Comparison of ENCODE assay signal across 1 cellular context in the genomic region with DNA sequence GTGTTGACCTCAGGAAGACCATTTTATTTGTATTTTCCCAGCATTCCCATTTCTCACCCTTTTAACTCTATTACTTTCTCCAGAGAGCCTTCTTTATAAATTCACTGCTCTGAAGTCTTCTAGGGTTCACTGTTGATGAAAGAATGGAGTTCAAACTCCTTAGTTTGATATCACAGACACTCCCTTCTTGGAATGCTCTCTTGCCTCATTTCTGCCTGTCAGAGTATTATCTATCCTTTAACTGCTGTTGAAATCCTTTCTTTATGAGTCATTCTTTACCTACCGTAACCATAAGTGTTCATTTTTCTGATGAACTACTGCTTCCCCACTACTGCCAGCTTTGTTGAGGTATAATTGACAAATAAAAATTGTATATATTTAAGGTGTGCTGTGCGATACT.
TF ChIP-seq lines count a peak whose summit lies in the region.

No MANE protein-coding gene starts in this region.

TF ChIP-seq in HepG2, 621 proteins besides CTCF, POLR2A, EP300 and RAD21 (continued from another document):
- TF ChIP-seq, protein P1, sequence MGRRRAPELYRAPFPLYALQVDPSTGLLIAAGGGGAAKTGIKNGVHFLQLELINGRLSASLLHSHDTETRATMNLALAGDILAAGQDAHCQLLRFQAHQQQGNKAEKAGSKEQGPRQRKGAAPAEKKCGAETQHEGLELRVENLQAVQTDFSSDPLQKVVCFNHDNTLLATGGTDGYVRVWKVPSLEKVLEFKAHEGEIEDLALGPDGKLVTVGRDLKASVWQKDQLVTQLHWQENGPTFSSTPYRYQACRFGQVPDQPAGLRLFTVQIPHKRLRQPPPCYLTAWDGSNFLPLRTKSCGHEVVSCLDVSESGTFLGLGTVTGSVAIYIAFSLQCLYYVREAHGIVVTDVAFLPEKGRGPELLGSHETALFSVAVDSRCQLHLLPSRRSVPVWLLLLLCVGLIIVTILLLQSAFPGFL (CRISPR knock-in tag; IDR thresholded peaks at IDR 0.05): no peak
- no peak for TF ChIP-seq HNRNPK (IDR thresholded peaks at IDR 0.05; ENCODE audit: low read depth, low read length, poor library complexity, severe bottlenecking)
- TF ChIP-seq, protein P2, sequence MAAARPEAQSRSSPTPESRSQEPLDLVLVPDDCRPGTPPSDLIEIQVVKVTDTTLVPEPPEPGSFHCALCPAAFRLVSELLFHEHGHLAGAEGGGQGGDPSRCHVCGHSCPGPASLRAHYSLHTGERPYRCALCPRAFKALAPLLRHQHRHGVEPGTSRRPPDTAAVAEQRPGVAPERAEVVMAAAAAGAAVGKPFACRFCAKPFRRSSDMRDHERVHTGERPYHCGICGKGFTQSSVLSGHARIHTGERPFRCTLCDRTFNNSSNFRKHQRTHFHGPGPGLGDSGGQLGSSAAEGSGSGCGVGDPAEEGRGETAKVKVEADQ (CRISPR knock-in tag; IDR thresholded peaks at IDR 0.05; ENCODE audit: borderline replicate concordance): peak; percentile 68; the same call in 1 of the 2 replicates
- TF ChIP-seq MTF1 (CRISPR knock-in tag; IDR thresholded peaks at IDR 0.05): no peak
- TF ChIP-seq, protein P3, sequence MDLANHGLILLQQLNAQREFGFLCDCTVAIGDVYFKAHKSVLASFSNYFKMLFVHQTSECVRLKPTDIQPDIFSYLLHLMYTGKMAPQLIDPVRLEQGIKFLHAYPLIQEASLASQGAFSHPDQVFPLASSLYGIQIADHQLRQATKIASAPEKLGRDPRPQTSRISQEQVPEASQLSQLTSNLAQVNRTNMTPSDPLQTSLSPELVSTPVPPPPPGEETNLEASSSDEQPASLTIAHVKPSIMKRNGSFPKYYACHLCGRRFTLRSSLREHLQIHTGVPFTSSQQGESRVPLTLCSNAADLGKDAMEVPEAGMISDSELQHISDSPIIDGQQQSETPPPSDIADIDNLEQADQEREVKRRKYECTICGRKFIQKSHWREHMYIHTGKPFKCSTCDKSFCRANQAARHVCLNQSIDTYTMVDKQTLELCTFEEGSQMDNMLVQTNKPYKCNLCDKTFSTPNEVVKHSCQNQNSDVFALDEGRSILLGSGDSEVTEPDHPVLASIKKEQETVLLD (CRISPR knock-in tag; IDR thresholded peaks at IDR 0.05; ENCODE audit: low read depth): no peak
- TF ChIP-seq CREM (IDR thresholded peaks at IDR 0.05): 0 out of 2 replicates have a peak, but pooled peaks have one; percentile 14
- no peak for TF ChIP-seq CREM (CRISPR knock-in tag; IDR thresholded peaks at IDR 0.05)
- TF ChIP-seq ZNF615 (CRISPR knock-in tag; IDR thresholded peaks at IDR 0.05; ENCODE audit: borderline replicate concordance): no peak
- TF ChIP-seq, protein P4, sequence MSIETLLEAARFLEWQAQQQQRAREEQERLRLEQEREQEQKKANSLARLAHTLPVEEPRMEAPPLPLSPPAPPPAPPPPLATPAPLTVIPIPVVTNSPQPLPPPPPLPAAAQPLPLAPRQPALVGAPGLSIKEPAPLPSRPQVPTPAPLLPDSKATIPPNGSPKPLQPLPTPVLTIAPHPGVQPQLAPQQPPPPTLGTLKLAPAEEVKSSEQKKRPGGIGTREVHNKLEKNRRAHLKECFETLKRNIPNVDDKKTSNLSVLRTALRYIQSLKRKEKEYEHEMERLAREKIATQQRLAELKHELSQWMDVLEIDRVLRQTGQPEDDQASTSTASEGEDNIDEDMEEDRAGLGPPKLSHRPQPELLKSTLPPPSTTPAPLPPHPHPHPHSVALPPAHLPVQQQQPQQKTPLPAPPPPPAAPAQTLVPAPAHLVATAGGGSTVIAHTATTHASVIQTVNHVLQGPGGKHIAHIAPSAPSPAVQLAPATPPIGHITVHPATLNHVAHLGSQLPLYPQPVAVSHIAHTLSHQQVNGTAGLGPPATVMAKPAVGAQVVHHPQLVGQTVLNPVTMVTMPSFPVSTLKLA (IDR thresholded peaks at IDR 0.05): no peak
- peak; percentile 65 for TF ChIP-seq FOSL2 (CRISPR knock-in tag; IDR thresholded peaks at IDR 0.05)
- no peak for TF ChIP-seq MEIS2 (CRISPR knock-in tag; IDR thresholded peaks at IDR 0.05)
- TF ChIP-seq FOXA3 (CRISPR knock-in tag; IDR thresholded peaks at IDR 0.05): no peak
- TF ChIP-seq SOX13 (IDR thresholded peaks at IDR 0.05): no peak
- TF ChIP-seq SOX13 (CRISPR knock-in tag; conservative IDR thresholded peaks at IDR 0.05 in 1 of 2, IDR thresholded peaks at IDR 0.05 in 1 of 2): 0 out of 4 replicates have a peak, but pooled peaks of 1 of the 2 experiments have one; percentile 15
- no peak for TF ChIP-seq PHF20 (CRISPR knock-in tag; IDR thresholded peaks at IDR 0.05)
- TF ChIP-seq, protein P5, sequence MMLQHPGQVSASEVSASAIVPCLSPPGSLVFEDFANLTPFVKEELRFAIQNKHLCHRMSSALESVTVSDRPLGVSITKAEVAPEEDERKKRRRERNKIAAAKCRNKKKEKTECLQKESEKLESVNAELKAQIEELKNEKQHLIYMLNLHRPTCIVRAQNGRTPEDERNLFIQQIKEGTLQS (CRISPR knock-in tag; IDR thresholded peaks at IDR 0.05): no peak
- TF ChIP-seq, protein P6, sequence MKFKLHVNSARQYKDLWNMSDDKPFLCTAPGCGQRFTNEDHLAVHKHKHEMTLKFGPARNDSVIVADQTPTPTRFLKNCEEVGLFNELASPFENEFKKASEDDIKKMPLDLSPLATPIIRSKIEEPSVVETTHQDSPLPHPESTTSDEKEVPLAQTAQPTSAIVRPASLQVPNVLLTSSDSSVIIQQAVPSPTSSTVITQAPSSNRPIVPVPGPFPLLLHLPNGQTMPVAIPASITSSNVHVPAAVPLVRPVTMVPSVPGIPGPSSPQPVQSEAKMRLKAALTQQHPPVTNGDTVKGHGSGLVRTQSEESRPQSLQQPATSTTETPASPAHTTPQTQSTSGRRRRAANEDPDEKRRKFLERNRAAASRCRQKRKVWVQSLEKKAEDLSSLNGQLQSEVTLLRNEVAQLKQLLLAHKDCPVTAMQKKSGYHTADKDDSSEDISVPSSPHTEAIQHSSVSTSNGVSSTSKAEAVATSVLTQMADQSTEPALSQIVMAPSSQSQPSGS (CRISPR knock-in tag; IDR thresholded peaks at IDR 0.05): no peak
- TF ChIP-seq FOSL1 (CRISPR knock-in tag; IDR thresholded peaks at IDR 0.05; ENCODE audit: borderline replicate concordance): peak; percentile 47; the same call in 1 of the 2 replicates
